Comparison of ENCODE assay signal across 3 cellular contexts in genomic region chr3:13430411-13430875, GRCh38. TPM values are rescaled to one million over a fixed set of nuclear protein-coding genes. Genes with fewer than 3 reads are reported as not detected.
"Had no signal": no experiment of that assay in that cellular context is flagged by ENCODE, and none has a peak within 500 bp of the region (broad histone marks: within the 10 kb centered on the region; RNA-seq: fewer than 3 reads in every experiment).

No MANE protein-coding gene starts in this region.

RNA-seq across cellular contexts. Expression of gene NUP210, which starts 10.3 kb away (rescaled TPM):
- total RNA-seq: fibroblast of villous mesenchyme, foreskin keratinocyte, myocyte had no signal
- polyA plus RNA-seq: foreskin keratinocyte had no signal
